Comparison of ENCODE assay signal across 18 cellular contexts in the genomic region with DNA sequence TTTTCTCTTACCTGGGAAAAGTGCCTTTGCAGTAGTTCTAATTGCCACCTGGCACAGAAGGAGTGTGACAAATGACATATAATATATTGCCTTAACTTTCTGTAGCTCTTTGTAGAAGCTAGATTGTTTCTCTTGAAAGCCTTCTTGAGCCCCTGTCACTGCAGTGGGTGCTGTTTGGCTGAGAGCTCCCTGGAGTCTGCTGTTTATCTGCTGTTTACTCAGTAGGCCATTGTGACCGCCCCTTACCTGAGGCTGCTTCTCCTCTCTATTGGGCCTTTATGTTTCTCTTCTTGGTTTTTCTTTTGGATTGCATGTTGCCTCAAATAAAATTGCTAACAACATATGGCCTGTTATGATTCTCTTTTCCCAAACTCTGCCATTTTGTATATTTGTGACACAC. TPM values are rescaled to one million over a fixed set of nuclear protein-coding genes. Genes with fewer than 3 reads are reported as not detected.
DNase-seq lines count a peak whose midpoint lies in the region; ATAC-seq, FAIRE-seq and TF ChIP-seq lines count a peak whose summit lies in the region.
"Had no signal": no experiment of that assay in that cellular context is flagged by ENCODE, and none has a peak within 500 bp of the region (broad histone marks: within the 10 kb centered on the region; RNA-seq: fewer than 3 reads in every experiment).

No MANE protein-coding gene starts in this region.

- ATAC-seq in HepG2 (no peak), right lobe of liver (no peak), GM19397 (IDR thresholded peaks at IDR 0.05; ENCODE audit: unreplicated experiment) (no peak)
- ATAC-seq in activated CD8-positive, alpha-beta T cell treated with anti-CD3 and anti-CD28 coated beads for 36 hours = no peak
- ATAC-seq: GM12878, Right ventricle myocardium inferior had no signal

- WGBS in HepG2 (ENCODE audit: low lambda C conversion rate) = 91% methylated on average over 1 of the region's 1 CpG
- WGBS in right lobe of liver (ENCODE audit: insufficient coverage, low coverage, low lambda C conversion rate, missing lambda C conversion rate) = 90% methylated on average over 1 of the region's 1 CpG

- in situ Hi-C loops in HepG2 (cut with HindIII; ENCODE audit: extremely low pct_ligation_motif_present, low pct_unique_long_range_greater_than_20kb) = no loop called here

- H2AFZ ChIP-seq in HepG2 (ENCODE audit: low read length) = no peak overlapping the region
- H2AFZ ChIP-seq: GM23248 had no signal

- H3K27me3 Mint-ChIP-seq in activated CD8-positive, alpha-beta T cell treated with anti-CD3 and anti-CD28 coated beads for 36 hours = no peaks in the 10 kb centered on the region
- no peaks in the 10 kb centered on the region for H3K27me3 Mint-ChIP-seq in activated naive CD8-positive, alpha-beta T cell treated with anti-CD3 and anti-CD28 coated beads for 36 hours
- H3K27me3 Mint-ChIP-seq: CD4-positive, CD25-positive, alpha-beta regulatory T cell had no signal

- H3K36me3 ChIP-seq in HepG2 (replicated peaks in 1 of 2; ENCODE audit: control insufficient read depth in 1 of 2, insufficient read depth in 2 of 2, low read length in 2 of 2) (peaks cover 2 to 4% of the 10 kb centered on the region in 2 experiments; a peak in 1 of 5 replicates), right lobe of liver (peaks cover 0 to 3% (median 0%) of the 10 kb centered on the region in 4 donors)
- H3K36me3 ChIP-seq: HAP-1 had no signal

- H3K4me1 ChIP-seq in HepG2 (ENCODE audit: insufficient read depth, low read length) (no peaks in the 10 kb centered on the region), right lobe of liver (no peaks in the 10 kb centered on the region)
- H3K4me1 ChIP-seq: SJSA1 had no signal

- no peak for FAIRE-seq in HepG2 (lab: Jason Lieb, UNC)
- FAIRE-seq: GM12878 had no signal

- intact Hi-C loops in HepG2 (cut with micrococcal nuclease; ENCODE audit: unreplicated experiment) = no loop called here
- intact Hi-C loops in right lobe of liver (cut with DNase I) = no loop called here
- intact Hi-C loops in activated CD8-positive, alpha-beta T cell treated with anti-CD3 and anti-CD28 coated beads for 36 hours (cut with micrococcal nuclease) = no loop called here

- H3K27ac ChIP-seq in HepG2 (ENCODE audit: extremely low read length, insufficient read depth, low read length) (no peak overlapping the region), right lobe of liver (no peak overlapping the region)
- H3K27ac ChIP-seq: GM23248, SJSA1 had no signal

- H3K4me3 Mint-ChIP-seq in activated CD8-positive, alpha-beta T cell treated with anti-CD3 and anti-CD28 coated beads for 36 hours = no peak overlapping the region
- no peak overlapping the region for H3K4me3 Mint-ChIP-seq in activated naive CD8-positive, alpha-beta T cell treated with anti-CD3 and anti-CD28 coated beads for 36 hours
- H3K4me3 Mint-ChIP-seq: CD4-positive, CD25-positive, alpha-beta regulatory T cell had no signal

- TF ChIP-seq POLR2A in HepG2 (IDR thresholded peaks at IDR 0.05; ENCODE audit: insufficient read depth in 1 of 2, low read depth in 2 of 2, low read length in 2 of 2) (no peak), right lobe of liver (IDR thresholded peaks at IDR 0.05) (no peak)

- no peak for DNase-seq in HepG2 (ENCODE audit: low spot score)
- DNase-seq in right lobe of liver = no peak
- DNase-seq in NCI-H1417 (lab: John Stamatoyannopoulos, UW) = peak; percentile 6 to 85 (median 60)
- DNase-seq in NCI-H69 (lab: John Stamatoyannopoulos, UW) = peak; percentile 54
- DNase-seq in activated CD8-positive, alpha-beta T cell treated with anti-CD3 and anti-CD28 coated beads for 36 hours = no peak
- no peak for DNase-seq in activated naive CD8-positive, alpha-beta T cell treated with anti-CD3 and anti-CD28 coated beads for 36 hours
- DNase-seq: CD4-positive, CD25-positive, alpha-beta regulatory T cell; DMS79 treated with DMSO at 0.1 percent for 48 hours; GM23248; KG1; NCI-H1105; NCI-H2029; NCI-H524 had no signal

- H3K79me2 ChIP-seq in HepG2 (ENCODE audit: insufficient read depth, low read length) = no peaks in the 10 kb centered on the region

- H3K36me3 Mint-ChIP-seq in activated CD8-positive, alpha-beta T cell treated with anti-CD3 and anti-CD28 coated beads for 36 hours (ENCODE audit: low read depth) = peaks cover 38% of the 10 kb centered on the region
- peaks cover 48% of the 10 kb centered on the region for H3K36me3 Mint-ChIP-seq in activated naive CD8-positive, alpha-beta T cell treated with anti-CD3 and anti-CD28 coated beads for 36 hours

- TF ChIP-seq CTCF in HepG2 (CRISPR knock-in tag; IDR thresholded peaks at IDR 0.05) (no peak), right lobe of liver (IDR thresholded peaks at IDR 0.05) (no peak)
- TF ChIP-seq CTCF in activated CD8-positive, alpha-beta T cell treated with anti-CD3 and anti-CD28 coated beads for 36 hours (IDR thresholded peaks at IDR 0.05) = no peak

- CTCF ChIA-PET in HepG2 (lab: Yijun Ruan, JAX; ENCODE audit: low intra/inter-chr PET ratio, low total read pairs) = no interaction called here
- CTCF ChIA-PET in activated CD8-positive, alpha-beta T cell treated with anti-CD3 and anti-CD28 coated beads for 36 hours (lab: Charles Lee) = no interaction called here

- peaks cover 5% of the 10 kb centered on the region for H3K9me3 Mint-ChIP-seq in activated CD8-positive, alpha-beta T cell treated with anti-CD3 and anti-CD28 coated beads for 36 hours
- H3K9me3 Mint-ChIP-seq in activated naive CD8-positive, alpha-beta T cell treated with anti-CD3 and anti-CD28 coated beads for 36 hours = peaks cover 7% of the 10 kb centered on the region

- POLR2A ChIA-PET in HepG2 (lab: Yijun Ruan, JAX) = no interaction called here
- POLR2A ChIA-PET in activated CD8-positive, alpha-beta T cell treated with anti-CD3 and anti-CD28 coated beads for 36 hours (lab: Charles Lee) = no interaction called here

- no peak overlapping the region for H3K4me2 ChIP-seq in HepG2 (ENCODE audit: low read depth, low read length)

- H3K4me3 ChIP-seq in HepG2 (replicated peaks in 1 of 3; ENCODE audit: insufficient read depth in 1 of 3, low read depth in 2 of 3, low read length in 3 of 3) (no peak overlapping the region), right lobe of liver (no peak overlapping the region)
- H3K4me3 ChIP-seq: GM12878, GM23248, HAP-1, SJSA1 had no signal

- H3K9me3 ChIP-seq in HepG2 (ENCODE audit: low read length) (no peaks in the 10 kb centered on the region), right lobe of liver (no peaks in the 10 kb centered on the region)

- no peak overlapping the region for H3K9ac ChIP-seq in HepG2 (ENCODE audit: insufficient read depth, low read depth, low read length)
- H3K9ac ChIP-seq: GM23248 had no signal

- no peaks in the 10 kb centered on the region for H3K27me3 ChIP-seq in HepG2 (ENCODE audit: control insufficient read depth in 1 of 2, insufficient read depth in 2 of 2, low read length in 2 of 2)
- no peaks in the 10 kb centered on the region for H3K27me3 ChIP-seq in right lobe of liver
- H3K27me3 ChIP-seq: SJSA1 had no signal

- TF ChIP-seq EP300 in HepG2 (IDR thresholded peaks at IDR 0.05; ENCODE audit: low read depth in 2 of 2, low read length in 2 of 2) (no peak), HepG2 (CRISPR knock-in tag; IDR thresholded peaks at IDR 0.05; ENCODE audit: borderline replicate concordance) (no peak)

- H4K20me1 ChIP-seq in HepG2 (ENCODE audit: insufficient read depth, low read length) = no peaks in the 10 kb centered on the region; the same call in 1 of the 2 replicates

- H3K4me1 Mint-ChIP-seq in activated CD8-positive, alpha-beta T cell treated with anti-CD3 and anti-CD28 coated beads for 36 hours (ENCODE audit: low read depth) = peaks cover 10% of the 10 kb centered on the region
- H3K4me1 Mint-ChIP-seq in activated naive CD8-positive, alpha-beta T cell treated with anti-CD3 and anti-CD28 coated beads for 36 hours = peaks cover 14% of the 10 kb centered on the region

- no peak overlapping the region for H3K27ac Mint-ChIP-seq in activated CD8-positive, alpha-beta T cell treated with anti-CD3 and anti-CD28 coated beads for 36 hours
- no peak overlapping the region for H3K27ac Mint-ChIP-seq in activated naive CD8-positive, alpha-beta T cell treated with anti-CD3 and anti-CD28 coated beads for 36 hours
- H3K27ac Mint-ChIP-seq: CD4-positive, CD25-positive, alpha-beta regulatory T cell had no signal

- TF ChIP-seq RAD21 in HepG2 (CRISPR knock-in tag; IDR thresholded peaks at IDR 0.05) = no peak

- no TSS peak for BruUV-seq in HepG2 (replicated peaks; lab: Mats Ljungman, UMichigan)

RNA-seq across cellular contexts. Expression of gene MAP2K5, which starts 16.7 kb away (rescaled TPM):
- total RNA-seq in HepG2 (2016; rRNA removed; fragmentation: Illumina TruSeq; extraction: Trizol) (4.3 and 6.3 TPM in 2 replicates), right lobe of liver (10 to 100 TPM in 1 of 6 experiments, 1 to 10 TPM in 5; 5.0 to 11.6 (median 8.8) TPM)
- total RNA-seq in HepG2 (2016; cell fraction: cytosol; rRNA removed; fragmentation: Illumina TruSeq; extraction: Trizol; ENCODE audit: low read depth) = 8.3 and 9.2 TPM in 2 replicates
- total RNA-seq in HepG2 (2016; cell fraction: insoluble cytoplasmic fraction; rRNA removed; fragmentation: Illumina TruSeq; extraction: Trizol) = 3.3 and 5.6 TPM in 2 replicates
- total RNA-seq in HepG2 (2016; cell fraction: membrane; rRNA removed; fragmentation: Illumina TruSeq; extraction: Trizol) = 5.7 and 7.1 TPM in 2 replicates
- total RNA-seq in HepG2 (2016; cell fraction: nucleus; rRNA removed; fragmentation: Illumina TruSeq; extraction: Trizol) = 7.3 and 10.3 TPM in 2 replicates
- polyA plus RNA-seq in HepG2 (2011; rRNA removed) = 3.2 and 4.0 TPM in 2 replicates
- 2.4 and 2.5 TPM in 2 replicates for polyA plus RNA-seq in HepG2 (2011; cell fraction: cytosol; rRNA removed)
- 8.1 and 8.7 TPM in 2 replicates for polyA plus RNA-seq in HepG2 (2011; cell fraction: nucleus; rRNA removed)
- polyA plus RNA-seq in HepG2 (2012) = 12.6 and 13.6 TPM in 2 replicates
- 3.4 and 3.9 TPM in 2 replicates for polyA plus RNA-seq in HepG2 (2016; cell fraction: cytosol; fragmentation: Illumina TruSeq; extraction: Trizol; ENCODE audit: low read depth)
- polyA plus RNA-seq in HepG2 (2016; cell fraction: insoluble cytoplasmic fraction; fragmentation: Illumina TruSeq; extraction: Trizol; ENCODE audit: low read depth) = 10.6 and 10.7 TPM in 2 replicates
- 7.3 TPM in 2 replicates for polyA plus RNA-seq in HepG2 (2016; cell fraction: membrane; fragmentation: Illumina TruSeq; extraction: Trizol; ENCODE audit: low read depth)
- polyA plus RNA-seq in HepG2 (2016; cell fraction: nucleus; fragmentation: Illumina TruSeq; extraction: Trizol; ENCODE audit: insufficient read depth, low read depth) = 9.9 and 12.6 TPM in 2 replicates
- polyA minus RNA-seq in HepG2 (2011; rRNA and poly(A)+ RNA removed; ENCODE audit: low replicate concordance) = 7.5 and 17.7 TPM in 2 replicates
- polyA minus RNA-seq in HepG2 (2011; cell fraction: cytosol; rRNA and poly(A)+ RNA removed) = 4.9 and 7.3 TPM in 2 replicates
- 24.7 and 28.5 TPM in 2 replicates for polyA minus RNA-seq in HepG2 (2011; cell fraction: nucleus; rRNA and poly(A)+ RNA removed)
- total RNA-seq in activated CD8-positive, alpha-beta T cell treated with anti-CD3 and anti-CD28 coated beads for 36 hours = 10 to 100 TPM; 19.0 to 21.1 TPM
- 10 to 100 TPM; 17.0 to 20.8 TPM for total RNA-seq in activated naive CD8-positive, alpha-beta T cell treated with anti-CD3 and anti-CD28 coated beads for 36 hours

RNA-seq across cellular contexts. Expression of gene C15orf61, which starts 38.2 kb away (rescaled TPM):
- total RNA-seq in HepG2 (2016; rRNA removed; fragmentation: Illumina TruSeq; extraction: Trizol) (3.3 and 6.6 TPM in 2 replicates), right lobe of liver (1 to 10 TPM; 1.4 to 3.0 (median 2.3) TPM)
- 9.3 and 10.8 TPM in 2 replicates for total RNA-seq in HepG2 (2016; cell fraction: cytosol; rRNA removed; fragmentation: Illumina TruSeq; extraction: Trizol; ENCODE audit: low read depth)
- 5.7 and 8.0 TPM in 2 replicates for total RNA-seq in HepG2 (2016; cell fraction: insoluble cytoplasmic fraction; rRNA removed; fragmentation: Illumina TruSeq; extraction: Trizol)
- total RNA-seq in HepG2 (2016; cell fraction: membrane; rRNA removed; fragmentation: Illumina TruSeq; extraction: Trizol) = 11.0 and 12.6 TPM in 2 replicates
- 7.4 and 9.6 TPM in 2 replicates for total RNA-seq in HepG2 (2016; cell fraction: nucleus; rRNA removed; fragmentation: Illumina TruSeq; extraction: Trizol)
- 2.1 and 2.2 TPM in 2 replicates for polyA plus RNA-seq in HepG2 (2011; rRNA removed)
- 2.0 and 3.5 TPM in 2 replicates for polyA plus RNA-seq in HepG2 (2011; cell fraction: cytosol; rRNA removed)
- polyA plus RNA-seq in HepG2 (2011; cell fraction: nucleus; rRNA removed) = 2.5 and 4.0 TPM in 2 replicates
- polyA plus RNA-seq in HepG2 (2012) = 3.3 and 7.5 TPM in 2 replicates
- polyA plus RNA-seq in HepG2 (2016; cell fraction: cytosol; fragmentation: Illumina TruSeq; extraction: Trizol; ENCODE audit: low read depth) = 16.3 and 18.5 TPM in 2 replicates
- polyA plus RNA-seq in HepG2 (2016; cell fraction: insoluble cytoplasmic fraction; fragmentation: Illumina TruSeq; extraction: Trizol; ENCODE audit: low read depth) = 4.1 and 6.7 TPM in 2 replicates
- 12.1 and 12.7 TPM in 2 replicates for polyA plus RNA-seq in HepG2 (2016; cell fraction: membrane; fragmentation: Illumina TruSeq; extraction: Trizol; ENCODE audit: low read depth)
- polyA plus RNA-seq in HepG2 (2016; cell fraction: nucleus; fragmentation: Illumina TruSeq; extraction: Trizol; ENCODE audit: insufficient read depth, low read depth) = 8.7 and 10.8 TPM in 2 replicates
- 2.5 and 4.0 TPM in 2 replicates for polyA minus RNA-seq in HepG2 (2011; rRNA and poly(A)+ RNA removed; ENCODE audit: low replicate concordance)
- polyA minus RNA-seq in HepG2 (2011; cell fraction: cytosol; rRNA and poly(A)+ RNA removed) = 1.6 and 2.4 TPM in 2 replicates
- polyA minus RNA-seq in HepG2 (2011; cell fraction: nucleus; rRNA and poly(A)+ RNA removed) = 10.1 and 14.8 TPM in 2 replicates
- 1 to 10 TPM; 7.5 to 7.8 TPM for total RNA-seq in activated CD8-positive, alpha-beta T cell treated with anti-CD3 and anti-CD28 coated beads for 36 hours
- total RNA-seq in activated naive CD8-positive, alpha-beta T cell treated with anti-CD3 and anti-CD28 coated beads for 36 hours = 1 to 10 TPM; 5.2 to 6.7 TPM

Comparison
In these comparisons a context has a peak if more than half of its experiments do, and no peak if none do; other contexts are left out.
1. DNase-seq: peak in NCI-H1417 (3 of 3) and NCI-H69 (single experiment); none in HepG2 (single experiment), right lobe of liver (0 of 3), activated CD8-positive, alpha-beta T cell treated with anti-CD3 and anti-CD28 coated beads for 36 hours (single experiment) and activated naive CD8-positive, alpha-beta T cell treated with anti-CD3 and anti-CD28 coated beads for 36 hours (single experiment).